In the genomic region with DNA sequence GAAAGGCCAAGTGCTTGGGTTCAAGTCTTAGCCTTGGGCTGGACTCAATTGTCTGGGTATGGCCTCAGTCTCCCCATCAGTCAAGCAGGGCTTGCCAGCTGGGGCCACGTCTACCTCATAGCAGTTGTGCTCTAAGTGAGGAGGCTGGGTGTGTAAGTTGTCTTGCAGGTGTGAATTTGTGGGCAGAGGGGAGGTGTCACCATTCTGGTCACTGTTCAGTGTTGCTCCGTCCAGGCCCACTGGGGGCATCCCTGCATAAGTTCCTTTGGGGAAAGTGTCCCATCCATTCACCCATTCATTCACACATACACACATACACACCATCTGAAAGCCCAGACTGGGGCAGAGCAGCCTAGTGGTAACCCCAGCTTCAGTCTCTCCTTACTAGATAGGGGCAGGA, we compare ENCODE assay signal across 1 cellular context.
TF ChIP-seq lines count a peak whose summit lies in the region.

No MANE protein-coding gene starts in this region.

TF ChIP-seq in K562, 482 proteins besides CTCF, POLR2A, EP300 and RAD21:
- TF ChIP-seq ZNF175 (CRISPR knock-in tag; IDR thresholded peaks at IDR 0.05; ENCODE audit: low read depth) (no peak), BRD9 (IDR thresholded peaks at IDR 0.05; ENCODE audit: low read depth, partially characterized antibody) (no peak), ZNF445 (CRISPR knock-in tag; IDR thresholded peaks at IDR 0.05; ENCODE audit: low read depth) (no peak), SIN3B (IDR thresholded peaks at IDR 0.05; ENCODE audit: low read depth) (no peak), HDAC1 (IDR thresholded peaks at IDR 0.05) (no peak), ZFP30 (CRISPR knock-in tag; IDR thresholded peaks at IDR 0.05; ENCODE audit: borderline replicate concordance) (no peak), CEBPG (CRISPR knock-in tag; IDR thresholded peaks at IDR 0.05) (no peak), CEBPG (tag; conservative IDR thresholded peaks at IDR 0.05 in 1 of 2, IDR thresholded peaks at IDR 0.05 in 1 of 2) (no peak), SMC3 (conservative IDR thresholded peaks at IDR 0.05; ENCODE audit: insufficient read depth, low read depth, low read length) (no peak), ZNF707 (CRISPR knock-in tag; conservative IDR thresholded peaks at IDR 0.05) (no peak), CSDE1 (IDR thresholded peaks at IDR 0.05) (no peak), MAFK (IDR thresholded peaks at IDR 0.05; ENCODE audit: low read length) (no peak), SMAD1 (IDR thresholded peaks at IDR 0.05; ENCODE audit: low read depth, low read length, partially characterized antibody) (no peak), DPF2 (IDR thresholded peaks at IDR 0.05) (no peak), RUNX1 (IDR thresholded peaks at IDR 0.05; ENCODE audit: low read depth) (no peak), KAT7 (CRISPR knock-in tag; IDR thresholded peaks at IDR 0.05; ENCODE audit: borderline replicate concordance) (no peak), ZEB2 (IDR thresholded peaks at IDR 0.05) (no peak)
- TF ChIP-seq, protein P1, sequence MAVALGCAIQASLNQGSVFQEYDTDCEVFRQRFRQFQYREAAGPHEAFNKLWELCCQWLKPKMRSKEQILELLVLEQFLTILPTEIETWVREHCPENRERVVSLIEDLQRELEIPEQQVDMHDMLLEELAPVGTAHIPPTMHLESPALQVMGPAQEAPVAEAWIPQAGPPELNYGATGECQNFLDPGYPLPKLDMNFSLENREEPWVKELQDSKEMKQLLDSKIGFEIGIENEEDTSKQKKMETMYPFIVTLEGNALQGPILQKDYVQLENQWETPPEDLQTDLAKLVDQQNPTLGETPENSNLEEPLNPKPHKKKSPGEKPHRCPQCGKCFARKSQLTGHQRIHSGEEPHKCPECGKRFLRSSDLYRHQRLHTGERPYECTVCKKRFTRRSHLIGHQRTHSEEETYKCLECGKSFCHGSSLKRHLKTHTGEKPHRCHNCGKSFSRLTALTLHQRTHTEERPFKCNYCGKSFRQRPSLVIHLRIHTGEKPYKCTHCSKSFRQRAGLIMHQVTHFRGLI (CRISPR knock-in tag; IDR thresholded peaks at IDR 0.05), result no peak
- TF ChIP-seq, protein P2, sequence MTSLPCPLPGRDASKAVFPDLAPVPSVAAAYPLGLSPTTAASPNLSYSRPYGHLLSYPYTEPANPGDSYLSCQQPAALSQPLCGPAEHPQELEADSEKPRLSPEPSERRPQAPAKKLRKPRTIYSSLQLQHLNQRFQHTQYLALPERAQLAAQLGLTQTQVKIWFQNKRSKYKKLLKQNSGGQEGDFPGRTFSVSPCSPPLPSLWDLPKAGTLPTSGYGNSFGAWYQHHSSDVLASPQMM (CRISPR knock-in tag; IDR thresholded peaks at IDR 0.05), result no peak
TF ChIP-seq in K562: peak in this region for 0.
